16 cellular contexts compared by ENCODE assay signal in the genomic region with DNA sequence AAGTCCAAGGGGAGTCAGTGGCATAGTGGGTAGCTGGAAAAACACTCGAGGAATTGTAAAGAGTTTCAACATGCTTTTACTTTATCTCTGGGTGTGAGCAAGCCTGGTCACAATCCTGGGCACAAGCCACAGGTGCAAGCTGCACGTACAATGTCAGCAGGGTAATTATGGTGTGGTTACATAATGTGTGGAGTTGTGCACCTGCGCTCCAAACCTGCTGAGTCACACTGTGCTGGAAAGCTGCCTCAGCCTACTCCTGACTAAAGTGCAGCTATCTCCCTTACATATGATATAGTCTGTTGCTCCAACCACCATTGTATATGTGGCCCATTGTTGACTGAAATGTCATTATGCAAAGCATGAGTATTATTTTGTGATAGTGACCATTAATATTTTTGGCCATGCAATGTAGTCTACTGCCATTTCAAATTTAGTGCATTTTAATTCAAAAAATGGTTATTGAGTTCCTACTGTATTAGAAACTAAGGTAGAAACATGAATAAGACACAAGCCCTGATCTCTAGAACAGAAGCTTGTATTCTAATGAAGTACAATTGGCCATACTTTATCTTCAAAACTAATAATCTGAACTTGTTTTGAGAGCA.
DNase-seq lines count a peak whose midpoint lies in the region; ATAC-seq, FAIRE-seq and TF ChIP-seq lines count a peak whose summit lies in the region.
"Had no signal": no experiment of that assay in that cellular context is flagged by ENCODE, and none has a peak within 500 bp of the region (broad histone marks: within the 10 kb centered on the region; RNA-seq: fewer than 3 reads in every experiment).

No MANE protein-coding gene starts in this region.

- no peaks in the 10 kb centered on the region for H3K4me1 Mint-ChIP-seq in Caco-2 (ENCODE audit: low read depth, unreplicated experiment)

- no peak for TF ChIP-seq EP300 in A549 (IDR thresholded peaks at IDR 0.05)
- TF ChIP-seq EP300 in ovary (IDR thresholded peaks at IDR 0.05), result no peak

- H3K4me1 ChIP-seq in A549, result no peaks in the 10 kb centered on the region
- H3K4me1 ChIP-seq in Caco-2, result no peaks in the 10 kb centered on the region
- no peaks in the 10 kb centered on the region for H3K4me1 ChIP-seq in kidney (ENCODE audit: control insufficient read depth in 1 of 2, insufficient read depth in 1 of 2, low read depth in 1 of 2, low read length in 2 of 2)
- no peaks in the 10 kb centered on the region for H3K4me1 ChIP-seq in ovary (ENCODE audit: insufficient read depth)
- H3K4me1 ChIP-seq: BLaER1 treated with 17β-estradiol and CSF1 and Interleukin-3, amounts not matched to agents 10 nM and 100 nM had no signal

- intact Hi-C loops in Caco-2 (cut with micrococcal nuclease; ENCODE audit: unreplicated experiment), result no loop called here
- intact Hi-C loops in kidney (cut with DNase I), result no loop called here
- intact Hi-C loops in ovary (cut with DNase I), result no loop called here

- H3K36me3 Mint-ChIP-seq in Caco-2 (ENCODE audit: insufficient read depth, unreplicated experiment), result no peaks in the 10 kb centered on the region
- H3K36me3 Mint-ChIP-seq: natural killer cell treated with Interleukin-12 subunit alpha and Interleukin-12 subunit beta and Interleukin-15 and Interleukin-18, amount 100 ng/mL, for 72 hours had no signal

- DNase-seq in A549 (ENCODE audit: low read depth in 1 of 2, low spot score in 1 of 2), result peak in 1 of 2 experiments; percentile 38
- peak; percentile 20 to 40 for DNase-seq in Caco-2
- DNase-seq in NCI-H69 (lab: John Stamatoyannopoulos, UW), result peak; percentile 47
- peak; percentile 56 to 60 for DNase-seq in erythroblast (lab: John Stamatoyannopoulos, UW)
- DNase-seq in ecto neural progenitor cell (ENCODE audit: low spot score), result no peak
- DNase-seq in kidney, result no peak
- no peak for DNase-seq in ovary
- DNase-seq: effector CD4-positive, alpha-beta T cell; NCI-H1436; substantia nigra had no signal

- H3K27ac ChIP-seq in A549 (no peak overlapping the region), kidney (ENCODE audit: low read depth in 2 of 2, low read length in 2 of 2) (no peak overlapping the region), ovary (no peak overlapping the region)
- H3K27ac ChIP-seq: BLaER1 treated with 17β-estradiol and CSF1 and Interleukin-3, amounts not matched to agents 10 nM and 100 nM; SK-N-MC; VCaP had no signal

- no peak overlapping the region for H3K4me3 Mint-ChIP-seq in Caco-2 (ENCODE audit: unreplicated experiment)
- H3K4me3 Mint-ChIP-seq: activated T-helper 1 cell treated with anti-CD3 and anti-CD28 coated beads, Interleukin-12 subunit alpha, Interleukin-12 subunit beta, Interleukin-2, Interleukin-4 antibody, amounts not matched to agents 30 ng/mL and 10 ng/mL and 1 ng/mL, durations not matched to agents 14 hours and 24 hours and 36 hours; natural killer cell treated with Interleukin-12 subunit alpha and Interleukin-12 subunit beta and Interleukin-15 and Interleukin-18, amount 100 ng/mL, for 72 hours had no signal

- POLR2A ChIA-PET in A549 (lab: Yijun Ruan, JAX), result no interaction called here
- POLR2A ChIA-PET in Caco-2 (lab: Charles Lee), result no interaction called here

- TF ChIP-seq CTCF in A549 (IDR thresholded peaks at IDR 0.05) (no peak), Caco-2 (IDR thresholded peaks at IDR 0.05; ENCODE audit: insufficient read depth in 1 of 2, low read depth in 1 of 2, low read length in 1 of 2, severe bottlenecking in 1 of 2, unreplicated experiment in 1 of 2) (no peak), kidney (IDR thresholded peaks at IDR 0.05; ENCODE audit: borderline replicate concordance, extremely low read depth, insufficient read depth) (no peak), ovary (IDR thresholded peaks at IDR 0.05) (no peak)

- TF ChIP-seq POLR2A in A549 (IDR thresholded peaks at IDR 0.05; ENCODE audit: low read length) (no peak), erythroblast (IDR thresholded peaks at IDR 0.05; ENCODE audit: low read length) (no peak), ovary (IDR thresholded peaks at IDR 0.05) (no peak)

- H3K36me3 ChIP-seq in Caco-2 (ENCODE audit: control insufficient read depth, insufficient read depth, low read length), result no peaks in the 10 kb centered on the region
- no peaks in the 10 kb centered on the region for H3K36me3 ChIP-seq in kidney (ENCODE audit: control insufficient read depth in 1 of 2, insufficient read depth in 2 of 2, low read length in 2 of 2)
- H3K36me3 ChIP-seq in ovary, result no peaks in the 10 kb centered on the region

- no peak overlapping the region for H3K4me3 ChIP-seq in A549
- H3K4me3 ChIP-seq in Caco-2 (ENCODE audit: low read depth, low read length), result no peak overlapping the region
- no peak overlapping the region for H3K4me3 ChIP-seq in kidney (ENCODE audit: low read length in 2 of 2)
- H3K4me3 ChIP-seq in ovary, result no peak overlapping the region
- H3K4me3 ChIP-seq: BLaER1 treated with 17β-estradiol and CSF1 and Interleukin-3, amounts not matched to agents 10 nM and 100 nM; SK-N-MC had no signal

- H3K9ac ChIP-seq in kidney (ENCODE audit: low read length in 2 of 2), result no peak overlapping the region
- H3K9ac ChIP-seq: BLaER1 treated with 17β-estradiol and CSF1 and Interleukin-3, amounts not matched to agents 10 nM and 100 nM had no signal

- ATAC-seq in A549, result no peak
- no peak for ATAC-seq in HG02642 (IDR thresholded peaks at IDR 0.05; ENCODE audit: poor library complexity, unreplicated experiment)
- ATAC-seq: natural killer cell treated with Interleukin-12 subunit alpha and Interleukin-12 subunit beta and Interleukin-15 and Interleukin-18, amount 100 ng/mL, for 72 hours had no signal

- H3K27me3 ChIP-seq in Caco-2 (replicated peaks; ENCODE audit: control insufficient read depth, insufficient read depth, low read length) (no peaks in the 10 kb centered on the region), ovary (no peaks in the 10 kb centered on the region)
- H3K27me3 ChIP-seq: BLaER1 treated with 17β-estradiol and CSF1 and Interleukin-3, amounts not matched to agents 10 nM and 100 nM had no signal

- no peak for FAIRE-seq in A549 (lab: Jason Lieb, UNC)
- no peak for FAIRE-seq in kidney (lab: Jason Lieb, UNC)

- no peaks in the 10 kb centered on the region for H3K9me3 Mint-ChIP-seq in Caco-2 (ENCODE audit: unreplicated experiment)

- H3K4me2 ChIP-seq in A549, result no peak overlapping the region
- H3K4me2 ChIP-seq: BLaER1 treated with 17β-estradiol and CSF1 and Interleukin-3, amounts not matched to agents 10 nM and 100 nM had no signal

- 20% methylated on average over 3 of the region's 3 CpGs for WGBS in A549 (ENCODE audit: missing lambda C conversion rate)
- WGBS in ovary, 3 donors, result 84 to 90% (median 89%) methylated on average over 3 of the region's 3 CpGs

- no peak overlapping the region for H3K27ac Mint-ChIP-seq in Caco-2 (ENCODE audit: unreplicated experiment)
- H3K27ac Mint-ChIP-seq: activated T-helper 1 cell treated with anti-CD3 and anti-CD28 coated beads, Interleukin-12 subunit alpha, Interleukin-12 subunit beta, Interleukin-2, Interleukin-4 antibody, amounts not matched to agents 30 ng/mL and 10 ng/mL and 1 ng/mL, durations not matched to agents 14 hours and 24 hours and 36 hours; natural killer cell treated with Interleukin-12 subunit alpha and Interleukin-12 subunit beta and Interleukin-15 and Interleukin-18, amount 100 ng/mL, for 72 hours had no signal

- H3K9me3 ChIP-seq in A549 (peaks cover 9% of the 10 kb centered on the region; the same call in 1 of the 3 replicates), Caco-2 (peaks cover 14% of the 10 kb centered on the region), kidney (ENCODE audit: control insufficient read depth in 1 of 2, low read length in 2 of 2) (peaks cover 3 to 8% of the 10 kb centered on the region in 2 donors), ovary (peaks cover 0 to 4% of the 10 kb centered on the region in 2 donors)

- peaks cover 5% of the 10 kb centered on the region for H3K27me3 Mint-ChIP-seq in Caco-2 (ENCODE audit: insufficient read depth, unreplicated experiment)

- CTCF ChIA-PET in A549 (lab: Yijun Ruan, JAX) (no interaction called here), Caco-2 (lab: Charles Lee) (no interaction called here)

- TF ChIP-seq RAD21 in A549 (conservative IDR thresholded peaks at IDR 0.05 in 1 of 2, IDR thresholded peaks at IDR 0.05 in 1 of 2), result no peak

- no TSS peak for BruUV-seq in Caco-2 (replicated peaks; lab: Mats Ljungman, UMichigan)

TF ChIP-seq in A549, 52 proteins besides CTCF, POLR2A, EP300 and RAD21:
- no peak for TF ChIP-seq NFE2L2 (conservative IDR thresholded peaks at IDR 0.05; ENCODE audit: low read length)
- no peak for TF ChIP-seq SREBF2 (IDR thresholded peaks at IDR 0.05)
- TF ChIP-seq NPAS2 (CRISPR knock-in tag; IDR thresholded peaks at IDR 0.05; ENCODE audit: borderline replicate concordance), result no peak
- TF ChIP-seq CEBPB (IDR thresholded peaks at IDR 0.05), result no peak
- peak; percentile 39 for TF ChIP-seq ZFP36 (IDR thresholded peaks at IDR 0.05; ENCODE audit: borderline replicate concordance, partially characterized antibody)
TF ChIP-seq in A549: peak in this region for 1.

Comparison
In these comparisons a context has a peak if more than half of its experiments do, and no peak if none do; other contexts are left out.
1. DNase-seq: peak in Caco-2 (2 of 2), NCI-H69 (single experiment) and erythroblast (2 of 2); none in ecto neural progenitor cell (single experiment), kidney (single experiment) and ovary (0 of 5).